In genomic region chr1:26771643-26772321, GRCh38 we compare ENCODE assay signal across 7 cellular contexts. TPM values are rescaled to one million over a fixed set of nuclear protein-coding genes. Genes with fewer than 3 reads are reported as not detected.
DNase-seq lines count a peak whose midpoint lies in the region; ATAC-seq and TF ChIP-seq lines count a peak whose summit lies in the region.

No MANE protein-coding gene starts in this region.

- no peaks in the 10 kb centered on the region for H3K27me3 Mint-ChIP-seq in brain

- TF ChIP-seq POLR2A in suprapubic skin (IDR thresholded peaks at IDR 0.05) = no peak

- H3K4me3 ChIP-seq in suprapubic skin = no peak overlapping the region

- no peaks in the 10 kb centered on the region for H3K9me3 Mint-ChIP-seq in brain

- DNase-seq in GM04503 (ENCODE audit: low read depth) (peak; percentile 99), MV-4-11 (lab: John Stamatoyannopoulos, UW) (peak; percentile 63), kidney glomerular epithelial cell (lab: John Stamatoyannopoulos, UW) (peak; percentile 80), suprapubic skin (ENCODE audit: low spot score in 2 of 2) (no peak), NCI-H2107 treated with DMSO at 0.1 percent for 48 hours (lab: John Stamatoyannopoulos, UW; ENCODE audit: unreplicated experiment) (no peak)

- peak overlapping the region; percentile 4 for H3K27ac ChIP-seq in suprapubic skin

- peaks cover 47% of the 10 kb centered on the region for H3K4me1 Mint-ChIP-seq in brain

- peak overlapping the region; percentile 47 to 94 (median 89) for H3K27ac Mint-ChIP-seq in brain

- ATAC-seq in GM18873 (IDR thresholded peaks at IDR 0.05; ENCODE audit: low FRiP score, unreplicated experiment) = no peak

- TF ChIP-seq CTCF in brain (conservative IDR thresholded peaks at IDR 0.05) (no peak), suprapubic skin (IDR thresholded peaks at IDR 0.05) (no peak)

- WGBS in suprapubic skin = 92% methylated on average over 2 of the region's 2 CpGs

- peaks cover 93% of the 10 kb centered on the region for H3K36me3 ChIP-seq in suprapubic skin

- peaks cover 100% of the 10 kb centered on the region for H3K36me3 Mint-ChIP-seq in brain

- peaks cover 30% of the 10 kb centered on the region for H3K4me1 ChIP-seq in suprapubic skin

- H3K9me3 ChIP-seq in suprapubic skin = no peaks in the 10 kb centered on the region

- no peaks in the 10 kb centered on the region for H3K27me3 ChIP-seq in suprapubic skin

- TF ChIP-seq EP300 in suprapubic skin (IDR thresholded peaks at IDR 0.05) = no peak

- peak overlapping the region in 1 of 5 experiments; percentile 12 for H3K4me3 Mint-ChIP-seq in brain

RNA-seq across cellular contexts. Expression of gene PIGV, which starts 16.0 kb away (rescaled TPM):
- polyA plus RNA-seq in brain (ENCODE audit: insufficient read depth, low read depth, low replicate concordance) = 11.9 TPM
- 10 to 100 TPM; 15.9 to 31.5 (median 25.6) TPM for total RNA-seq in suprapubic skin

RNA-seq across cellular contexts. Expression of gene ZDHHC18, which starts 54.7 kb away (rescaled TPM):
- 30.7 TPM for polyA plus RNA-seq in brain (ENCODE audit: insufficient read depth, low read depth, low replicate concordance)
- total RNA-seq in suprapubic skin = 10 to 100 TPM; 23.7 to 38.5 (median 31.4) TPM

Comparison
In these comparisons a context has a peak if more than half of its experiments do, and no peak if none do; other contexts are left out.
1. DNase-seq: peak in GM04503 (single experiment), MV-4-11 (single experiment) and kidney glomerular epithelial cell (single experiment); none in suprapubic skin (0 of 2) and NCI-H2107 treated with DMSO at 0.1 percent for 48 hours (single experiment).